1 cellular context compared by ENCODE assay signal in the genomic region with DNA sequence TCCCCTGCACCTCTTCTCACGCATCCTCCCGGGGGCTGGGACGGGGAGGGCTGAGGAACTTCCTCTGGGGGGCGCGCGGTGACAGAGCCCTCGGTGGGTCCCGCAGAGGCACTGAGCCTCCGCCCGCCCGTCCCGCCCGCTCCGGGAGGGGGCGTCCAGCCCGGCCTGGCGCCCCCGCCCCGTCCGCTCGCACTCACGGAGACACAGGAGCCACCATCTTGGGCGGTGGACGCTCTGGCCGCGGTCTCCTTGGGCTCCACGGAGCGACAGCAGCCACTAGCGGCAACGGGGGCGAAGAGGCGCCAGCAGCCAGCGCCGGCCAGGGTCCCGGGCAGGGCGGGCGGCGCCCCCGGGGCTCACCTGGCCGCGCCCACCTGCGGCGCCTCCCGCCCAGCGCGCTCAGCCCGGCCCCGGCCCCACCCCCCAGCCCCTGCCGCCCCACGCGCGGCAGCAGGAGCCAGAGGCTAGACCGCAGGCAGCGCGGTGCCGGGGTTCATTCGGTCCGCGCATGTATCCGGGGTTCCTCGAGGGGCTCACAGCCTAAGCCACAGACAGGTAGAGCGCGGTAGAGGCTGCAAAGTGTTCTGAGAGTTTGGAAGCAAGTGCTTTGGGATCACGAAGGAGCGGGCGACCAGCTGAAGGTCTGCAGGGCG.
TF ChIP-seq lines count a peak whose summit lies in the region.

A gene (minus strand): TSS at position 242 of the 653 bp plus-strand sequence. CDS start 7,225 bp downstream, outside the sequence.

TF ChIP-seq in IMR-90, 13 proteins besides CTCF, POLR2A, EP300 and RAD21 (continued from another document):
- TF ChIP-seq, protein P1, sequence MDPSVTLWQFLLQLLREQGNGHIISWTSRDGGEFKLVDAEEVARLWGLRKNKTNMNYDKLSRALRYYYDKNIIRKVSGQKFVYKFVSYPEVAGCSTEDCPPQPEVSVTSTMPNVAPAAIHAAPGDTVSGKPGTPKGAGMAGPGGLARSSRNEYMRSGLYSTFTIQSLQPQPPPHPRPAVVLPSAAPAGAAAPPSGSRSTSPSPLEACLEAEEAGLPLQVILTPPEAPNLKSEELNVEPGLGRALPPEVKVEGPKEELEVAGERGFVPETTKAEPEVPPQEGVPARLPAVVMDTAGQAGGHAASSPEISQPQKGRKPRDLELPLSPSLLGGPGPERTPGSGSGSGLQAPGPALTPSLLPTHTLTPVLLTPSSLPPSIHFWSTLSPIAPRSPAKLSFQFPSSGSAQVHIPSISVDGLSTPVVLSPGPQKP (IDR thresholded peaks at IDR 0.05; ENCODE audit: borderline replicate concordance, low read depth, low read length), result no peak
- no peak for TF ChIP-seq MAZ (IDR thresholded peaks at IDR 0.05; ENCODE audit: borderline replicate concordance, low read depth, low read length)
- no peak for TF ChIP-seq CEBPB (IDR thresholded peaks at IDR 0.05; ENCODE audit: low read depth, low read length)
- no peak for TF ChIP-seq RCOR1 (IDR thresholded peaks at IDR 0.05; ENCODE audit: insufficient replicate concordance, low read length)
- TF ChIP-seq RFX5 (IDR thresholded peaks at IDR 0.05; ENCODE audit: low read depth, low read length), result no peak
- no peak for TF ChIP-seq NFE2L2 (IDR thresholded peaks at IDR 0.05; ENCODE audit: low read depth, low read length)
